In genomic region chr15:81322708-81323253, GRCh38 we compare ENCODE assay signal across 9 cellular contexts. TPM values are rescaled to one million over a fixed set of nuclear protein-coding genes. Genes with fewer than 3 reads are reported as not detected.
DNase-seq lines count a peak whose midpoint lies in the region; ATAC-seq and TF ChIP-seq lines count a peak whose summit lies in the region.
"Had no signal": no experiment of that assay in that cellular context is flagged by ENCODE, and none has a peak within 500 bp of the region (broad histone marks: within the 10 kb centered on the region; RNA-seq: fewer than 3 reads in every experiment).

No MANE protein-coding gene starts in this region.

- no peak for TF ChIP-seq CTCF in thoracic aorta (IDR thresholded peaks at IDR 0.05)

- no peaks in the 10 kb centered on the region for H3K27me3 Mint-ChIP-seq in activated naive CD4-positive, alpha-beta T cell treated with anti-CD3 and anti-CD28 coated beads for 36 hours (ENCODE audit: low read depth)
- H3K27me3 Mint-ChIP-seq in activated naive CD8-positive, alpha-beta T cell, result no peaks in the 10 kb centered on the region
- H3K27me3 Mint-ChIP-seq in immature natural killer cell (ENCODE audit: low read depth in 3 of 3), result peaks cover 0 to 7% (median 3%) of the 10 kb centered on the region in 3 donors

- peak overlapping the region; percentile 54 for H3K4me3 Mint-ChIP-seq in activated naive CD4-positive, alpha-beta T cell treated with anti-CD3 and anti-CD28 coated beads for 36 hours
- peak overlapping the region; percentile 75 for H3K4me3 Mint-ChIP-seq in activated naive CD8-positive, alpha-beta T cell
- H3K4me3 Mint-ChIP-seq in immature natural killer cell, result peak overlapping the region in 3 of 5 donors; percentile 47 to 55 (median 50)

- peaks cover 3 to 24% of the 10 kb centered on the region in 2 donors for H3K4me1 ChIP-seq in thoracic aorta (ENCODE audit: control insufficient read depth in 1 of 2, low read depth in 2 of 2)

- H3K36me3 ChIP-seq in thoracic aorta, result peaks cover 2% of the 10 kb centered on the region

- H3K27ac ChIP-seq in thoracic aorta, result no peak overlapping the region

- ATAC-seq in thoracic aorta (ENCODE audit: insufficient number of reproducible peaks, low FRiP score, low read depth), result no peak
- no peak for ATAC-seq in GM21619 (IDR thresholded peaks at IDR 0.05; ENCODE audit: unreplicated experiment)

- no peak overlapping the region for H3K27ac Mint-ChIP-seq in activated naive CD4-positive, alpha-beta T cell treated with anti-CD3 and anti-CD28 coated beads for 36 hours
- H3K27ac Mint-ChIP-seq in activated naive CD8-positive, alpha-beta T cell, result peak overlapping the region; percentile 68
- H3K27ac Mint-ChIP-seq in immature natural killer cell, result peak overlapping the region in 3 of 6 donors; percentile 13 to 28 (median 21)

- CTCF ChIA-PET in activated naive CD4-positive, alpha-beta T cell treated with anti-CD3 and anti-CD28 coated beads for 36 hours (lab: Charles Lee), result interaction anchor here (1.5 kb wide), 1 partner anchor 29 kb away, joined by 3 read pairs; no protein-coding TSS in a partner anchor

- DNase-seq in activated naive CD4-positive, alpha-beta T cell treated with anti-CD3 and anti-CD28 coated beads for 36 hours, result no peak
- no peak for DNase-seq in activated naive CD4-positive, alpha-beta T cell (lab: John Stamatoyannopoulos, UW)
- no peak for DNase-seq in immature natural killer cell
- no peak for DNase-seq in thoracic aorta (ENCODE audit: low spot score)
- no peak for DNase-seq in stimulated activated CD4-positive, alpha-beta T cell treated with anti-CD3 and anti-CD28 coated beads, Interleukin-12 subunit alpha, Interleukin-12 subunit beta, amount 100 ng/mL, for 4 hours
- DNase-seq in iPS-NIHi11 (ENCODE audit: low spot score), result no peak

- peaks cover 18% of the 10 kb centered on the region for H3K36me3 Mint-ChIP-seq in activated naive CD4-positive, alpha-beta T cell treated with anti-CD3 and anti-CD28 coated beads for 36 hours (ENCODE audit: low read depth)
- H3K36me3 Mint-ChIP-seq in activated naive CD8-positive, alpha-beta T cell, result no peaks in the 10 kb centered on the region
- H3K36me3 Mint-ChIP-seq in immature natural killer cell, result peaks cover 0 to 4% (median 4%) of the 10 kb centered on the region in 3 donors

- no peaks in the 10 kb centered on the region for H3K9me3 Mint-ChIP-seq in activated naive CD4-positive, alpha-beta T cell treated with anti-CD3 and anti-CD28 coated beads for 36 hours
- H3K9me3 Mint-ChIP-seq in activated naive CD8-positive, alpha-beta T cell (ENCODE audit: low read depth), result no peaks in the 10 kb centered on the region
- no peaks in the 10 kb centered on the region for H3K9me3 Mint-ChIP-seq in immature natural killer cell

- H3K27me3 ChIP-seq in thoracic aorta (replicated peaks; ENCODE audit: insufficient read depth), result no peaks in the 10 kb centered on the region

- H3K4me1 Mint-ChIP-seq in activated naive CD4-positive, alpha-beta T cell treated with anti-CD3 and anti-CD28 coated beads for 36 hours (ENCODE audit: low read depth), result peaks cover 42% of the 10 kb centered on the region
- H3K4me1 Mint-ChIP-seq in activated naive CD8-positive, alpha-beta T cell (ENCODE audit: low read depth), result peaks cover 50% of the 10 kb centered on the region
- peaks cover 15 to 24% of the 10 kb centered on the region in 2 donors for H3K4me1 Mint-ChIP-seq in immature natural killer cell

- H3K4me3 ChIP-seq in thoracic aorta, result peak overlapping the region; percentile 81

- no peaks in the 10 kb centered on the region for H3K9me3 ChIP-seq in thoracic aorta

- intact Hi-C loops in activated naive CD4-positive, alpha-beta T cell treated with anti-CD3 and anti-CD28 coated beads for 36 hours (cut with micrococcal nuclease), result no loop called here

RNA-seq across cellular contexts. Expression of gene STARD5, which starts 1.2 kb away (rescaled TPM):
- 10 to 100 TPM; 10.1 to 11.7 TPM for total RNA-seq in activated naive CD4-positive, alpha-beta T cell treated with anti-CD3 and anti-CD28 coated beads for 36 hours
- polyA plus RNA-seq in immature natural killer cell, result 1 to 10 TPM in 2 of 3 donors, not detected in 1; 1.7 to 3.8 TPM
- total RNA-seq in thoracic aorta, result 10 to 100 TPM in 1 of 2 donors, 1 to 10 TPM in 1; 7.3 to 14.9 TPM

RNA-seq across cellular contexts. Expression of gene TMC3, which starts 51.2 kb away (rescaled TPM):
- total RNA-seq in activated naive CD4-positive, alpha-beta T cell treated with anti-CD3 and anti-CD28 coated beads for 36 hours, result not detected
- under 1 TPM in 1 of 3 donors, not detected in 2; 0.07 TPM for polyA plus RNA-seq in immature natural killer cell
- total RNA-seq in thoracic aorta, result under 1 TPM in 1 of 2 donors, not detected in 1; 0.54 TPM
- total RNA-seq: LHCN-M2 had no signal
